Comparison of ENCODE assay signal across 8 cellular contexts in the genomic region with DNA sequence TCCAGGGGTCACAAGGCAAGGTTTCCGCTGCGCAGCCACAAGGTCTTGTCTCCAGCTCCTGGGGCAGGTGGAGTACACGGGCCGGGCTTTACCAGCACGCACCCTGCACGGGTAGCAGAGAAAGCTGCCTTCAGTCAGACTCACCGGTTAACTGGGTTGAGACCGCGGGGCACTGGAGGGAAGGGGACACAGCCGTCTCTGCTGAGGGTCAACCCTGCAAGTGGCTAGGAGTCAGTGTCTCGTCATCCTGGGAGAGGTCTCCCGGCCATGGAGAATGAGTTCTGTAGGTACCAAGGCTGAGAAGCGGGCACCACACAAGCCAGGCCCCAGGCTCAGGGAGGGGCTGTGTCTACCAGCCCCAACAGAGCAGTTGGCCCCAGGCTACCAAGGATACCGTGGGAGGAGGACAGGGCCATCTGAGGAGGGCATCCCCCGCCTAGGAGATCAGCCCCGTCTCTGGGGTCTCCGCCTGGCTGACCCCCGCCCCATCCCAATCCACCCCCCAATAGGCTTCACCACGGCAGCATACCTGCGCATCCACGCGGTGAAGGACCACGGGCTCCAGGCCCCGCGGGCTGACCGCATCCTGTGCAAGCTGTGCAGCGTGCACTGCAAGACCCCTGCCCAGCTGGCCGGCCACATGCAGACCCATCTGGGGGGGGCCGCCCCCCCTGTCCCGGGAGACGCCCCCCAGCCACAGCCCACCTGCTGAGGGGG. TPM values are rescaled to one million over a fixed set of nuclear protein-coding genes. Genes with fewer than 3 reads are reported as not detected.
DNase-seq lines count a peak whose midpoint lies in the region; ATAC-seq and TF ChIP-seq lines count a peak whose summit lies in the region.

No MANE protein-coding gene starts in this region.

- H3K9me2 ChIP-seq in PC-9 (ENCODE audit: insufficient read depth), result no peaks in the 10 kb centered on the region

- no peak overlapping the region for H3K9ac ChIP-seq in endodermal cell (ENCODE audit: extremely low read depth, low read length, poor library complexity, severe bottlenecking)

- H3K4me3 Mint-ChIP-seq in endodermal cell, result peak overlapping the region; percentile 84

- H4K20me1 ChIP-seq in PC-9 (ENCODE audit: insufficient read depth), result peaks cover 10% of the 10 kb centered on the region; the same call in 1 of the 2 replicates

- no TSS peak for BruUV-seq in PC-9 (replicated peaks; lab: Mats Ljungman, UMichigan)

- H3K9me3 ChIP-seq in PC-9 (ENCODE audit: insufficient read depth, low read depth) (no peaks in the 10 kb centered on the region), endodermal cell (ENCODE audit: control insufficient read depth, low read length) (no peaks in the 10 kb centered on the region), prostate gland (no peaks in the 10 kb centered on the region)

- H3K79me2 ChIP-seq in PC-9 (ENCODE audit: low read depth), result peaks cover 17% of the 10 kb centered on the region

- H3K4me1 Mint-ChIP-seq in endodermal cell, result peaks cover 44% of the 10 kb centered on the region

- TF ChIP-seq CTCF in PC-9 (conservative IDR thresholded peaks at IDR 0.05) (no peak), endodermal cell (conservative IDR thresholded peaks at IDR 0.05) (no peak), prostate gland (IDR thresholded peaks at IDR 0.05) (no peak)

- H3K9me3 Mint-ChIP-seq in endodermal cell, result no peaks in the 10 kb centered on the region

- WGBS in endodermal cell (ENCODE audit: insufficient coverage in 1 of 2, insufficient read length in 1 of 2), 2 experiments, result 85 to 87% methylated on average over 12 to 28 of the region's 31 CpGs
- 69% methylated on average over 25 of the region's 31 CpGs for WGBS in prostate gland

- peaks cover 42% of the 10 kb centered on the region for H3K4me1 ChIP-seq in PC-9 (replicated peaks; ENCODE audit: insufficient read depth)
- H3K4me1 ChIP-seq in endodermal cell (ENCODE audit: control insufficient read depth, insufficient read depth, low read length), result peaks cover 19% of the 10 kb centered on the region
- H3K4me1 ChIP-seq in prostate gland (replicated peaks), result peaks cover 23% of the 10 kb centered on the region

- peaks cover 11% of the 10 kb centered on the region for H3K27me3 Mint-ChIP-seq in endodermal cell (ENCODE audit: insufficient read depth)

- DNase-seq in ELR (ENCODE audit: low read depth) (peak; percentile 12), PC-9 (no peak), endodermal cell (no peak), prostate gland (ENCODE audit: low spot score) (no peak), NCI-H510A treated with DMSO at 0.1 percent for 48 hours (lab: John Stamatoyannopoulos, UW) (no peak), amniotic stem cell (lab: John Stamatoyannopoulos, UW) (no peak), germinal center (ENCODE audit: low spot score) (no peak)

- H3K27me3 ChIP-seq in PC-9 (ENCODE audit: insufficient read depth, low read depth) (no peaks in the 10 kb centered on the region), endodermal cell (ENCODE audit: control insufficient read depth, insufficient read depth, low read length, poor library complexity, severe bottlenecking) (no peaks in the 10 kb centered on the region), prostate gland (replicated peaks; ENCODE audit: insufficient read depth) (no peaks in the 10 kb centered on the region)

- intact Hi-C loops in PC-9 (cut with micrococcal nuclease; ENCODE audit: unreplicated experiment) (no loop called here), prostate gland (cut with DNase I) (loop anchor here (10.0 kb wide), 1 partner anchor 846 kb away; the partner anchor contains the start of genes FBRS and PRR14)

- H3K36me3 Mint-ChIP-seq in endodermal cell (ENCODE audit: low read depth), result peaks cover 22% of the 10 kb centered on the region

- no peak overlapping the region for H2AFZ ChIP-seq in PC-9

- TF ChIP-seq POLR2A in prostate gland (IDR thresholded peaks at IDR 0.05), result no peak

- no peak for ATAC-seq in GM18502 (IDR thresholded peaks at IDR 0.05; ENCODE audit: poor library complexity, unreplicated experiment)

- POLR2A ChIA-PET in PC-9 (lab: Charles Lee; ENCODE audit: unreplicated experiment), result interaction anchor here (0.5 kb wide), 1 partner anchor 107 kb away, joined by 20 read pairs; no protein-coding TSS in a partner anchor

- H3K27ac ChIP-seq in PC-9, result no peak overlapping the region
- H3K27ac ChIP-seq in endodermal cell (ENCODE audit: low read depth, low read length), result no peak overlapping the region
- peak overlapping the region; percentile 91 for H3K27ac ChIP-seq in prostate gland

- CTCF ChIA-PET in PC-9 (lab: Charles Lee), result interaction anchor here (1.5 kb wide), 1 partner anchor 39 kb away, joined by 10 read pairs; no protein-coding TSS in a partner anchor

- peak overlapping the region; percentile 79 for H3K4me2 ChIP-seq in PC-9

- H3K36me3 ChIP-seq in PC-9 (ENCODE audit: low read depth), result 0 out of 2 replicates have a peak, but pooled peaks cover 9% of the 10 kb centered on the region
- H3K36me3 ChIP-seq in endodermal cell (ENCODE audit: control insufficient read depth, insufficient read depth, low read length), result peaks cover 29% of the 10 kb centered on the region
- H3K36me3 ChIP-seq in prostate gland, result peaks cover 0 to 2% of the 10 kb centered on the region in 2 donors

- H3K4me3 ChIP-seq in PC-9 (peak overlapping the region; percentile 58; the same call in 1 of the 2 replicates), endodermal cell (ENCODE audit: low read length) (peak overlapping the region; percentile 89), prostate gland (peak overlapping the region; percentile 49 to 56)

- peaks cover 60% of the 10 kb centered on the region for H3F3A ChIP-seq in PC-9 (ENCODE audit: insufficient read depth, low read depth)

- H3K27ac Mint-ChIP-seq in endodermal cell, result no peak overlapping the region

RNA-seq across cellular contexts. Expression of gene PRRT2, which starts 2.8 kb away (rescaled TPM):
- 4.9 and 6.3 TPM in 2 replicates for total RNA-seq in PC-9 (2021)
- 10 to 100 TPM in 1 of 2 donors, 1 to 10 TPM in 1; 8.2 to 15.7 TPM for total RNA-seq in endodermal cell
- polyA plus RNA-seq in endodermal cell (2013, experiment 1 of 2), result 77.6 TPM
- 65.0 TPM for polyA plus RNA-seq in endodermal cell (2013, experiment 2 of 2)
- 10 to 100 TPM in 1 of 2 donors, 1 to 10 TPM in 1; 6.6 to 19.2 TPM for total RNA-seq in prostate gland

RNA-seq across cellular contexts. Expression of gene MAZ, which starts 2.9 kb away (rescaled TPM):
- total RNA-seq in PC-9 (2021), result 463 and 481 TPM in 2 replicates
- 100 to 1,000 TPM; 320 to 325 TPM for total RNA-seq in endodermal cell
- 377 TPM for polyA plus RNA-seq in endodermal cell (2013, experiment 1 of 2)
- 347 TPM for polyA plus RNA-seq in endodermal cell (2013, experiment 2 of 2)
- total RNA-seq in prostate gland, result 100 to 1,000 TPM; 180 to 188 TPM

RNA-seq across cellular contexts. Expression of gene PAGR1, which starts 6.8 kb away (rescaled TPM):
- total RNA-seq in PC-9 (2021), result 27.5 and 44.6 TPM in 2 replicates
- 10 to 100 TPM; 43.0 to 65.7 TPM for total RNA-seq in endodermal cell
- 92.4 TPM for polyA plus RNA-seq in endodermal cell (2013, experiment 1 of 2)
- polyA plus RNA-seq in endodermal cell (2013, experiment 2 of 2), result 77.4 TPM
- total RNA-seq in prostate gland, result 10 to 100 TPM; 64.3 to 64.4 TPM

RNA-seq across cellular contexts. Expression of gene MVP, which starts 11.1 kb away (rescaled TPM):
- total RNA-seq in PC-9 (2021) (197 and 208 TPM in 2 replicates), endodermal cell (1 to 10 TPM; 3.0 to 8.0 TPM), prostate gland (100 to 1,000 TPM in 1 of 2 donors, 10 to 100 TPM in 1; 59.3 to 247 TPM)
- 6.1 TPM for polyA plus RNA-seq in endodermal cell (2013, experiment 1 of 2)
- polyA plus RNA-seq in endodermal cell (2013, experiment 2 of 2), result 4.1 TPM

RNA-seq across cellular contexts. Expression of gene KIF22, which starts 18.6 kb away (rescaled TPM):
- total RNA-seq in PC-9 (2021) (179 and 195 TPM in 2 replicates), endodermal cell (100 to 1,000 TPM in 1 of 2 donors, 10 to 100 TPM in 1; 94.7 to 130 TPM), prostate gland (10 to 100 TPM; 58.5 to 89.6 TPM)
- polyA plus RNA-seq in endodermal cell (2013, experiment 1 of 2), result 146 TPM
- 138 TPM for polyA plus RNA-seq in endodermal cell (2013, experiment 2 of 2)

Comparison
In these comparisons a context has a peak if more than half of its experiments do, and no peak if none do; other contexts are left out.
1. H3K27ac ChIP-seq: peak in prostate gland (2 of 2); none in PC-9 (single experiment) and endodermal cell (single experiment).
2. Peak in every context shown above with its lines, with median percentiles within 50 percentile points of each other: H3K4me3 ChIP-seq.